1 cellular context compared by ENCODE assay signal in genomic region chr9:24625097-24625496, GRCh38.
TF ChIP-seq lines count a peak whose summit lies in the region.

No MANE protein-coding gene starts in this region.

TF ChIP-seq in GM23338, 12 proteins besides CTCF, POLR2A, EP300 and RAD21 (continued from another document):
- TF ChIP-seq ZNF462 (CRISPR knock-in tag; IDR thresholded peaks at IDR 0.05) = no peak
- TF ChIP-seq EZH2phosphoT487 (IDR thresholded peaks at IDR 0.05; ENCODE audit: unreplicated experiment) = no peak
- no peak for TF ChIP-seq JUNB (IDR thresholded peaks at IDR 0.05; ENCODE audit: unreplicated experiment)
- no peak for TF ChIP-seq ZNF114 (CRISPR knock-in tag; IDR thresholded peaks at IDR 0.05)
- TF ChIP-seq, protein P1, sequence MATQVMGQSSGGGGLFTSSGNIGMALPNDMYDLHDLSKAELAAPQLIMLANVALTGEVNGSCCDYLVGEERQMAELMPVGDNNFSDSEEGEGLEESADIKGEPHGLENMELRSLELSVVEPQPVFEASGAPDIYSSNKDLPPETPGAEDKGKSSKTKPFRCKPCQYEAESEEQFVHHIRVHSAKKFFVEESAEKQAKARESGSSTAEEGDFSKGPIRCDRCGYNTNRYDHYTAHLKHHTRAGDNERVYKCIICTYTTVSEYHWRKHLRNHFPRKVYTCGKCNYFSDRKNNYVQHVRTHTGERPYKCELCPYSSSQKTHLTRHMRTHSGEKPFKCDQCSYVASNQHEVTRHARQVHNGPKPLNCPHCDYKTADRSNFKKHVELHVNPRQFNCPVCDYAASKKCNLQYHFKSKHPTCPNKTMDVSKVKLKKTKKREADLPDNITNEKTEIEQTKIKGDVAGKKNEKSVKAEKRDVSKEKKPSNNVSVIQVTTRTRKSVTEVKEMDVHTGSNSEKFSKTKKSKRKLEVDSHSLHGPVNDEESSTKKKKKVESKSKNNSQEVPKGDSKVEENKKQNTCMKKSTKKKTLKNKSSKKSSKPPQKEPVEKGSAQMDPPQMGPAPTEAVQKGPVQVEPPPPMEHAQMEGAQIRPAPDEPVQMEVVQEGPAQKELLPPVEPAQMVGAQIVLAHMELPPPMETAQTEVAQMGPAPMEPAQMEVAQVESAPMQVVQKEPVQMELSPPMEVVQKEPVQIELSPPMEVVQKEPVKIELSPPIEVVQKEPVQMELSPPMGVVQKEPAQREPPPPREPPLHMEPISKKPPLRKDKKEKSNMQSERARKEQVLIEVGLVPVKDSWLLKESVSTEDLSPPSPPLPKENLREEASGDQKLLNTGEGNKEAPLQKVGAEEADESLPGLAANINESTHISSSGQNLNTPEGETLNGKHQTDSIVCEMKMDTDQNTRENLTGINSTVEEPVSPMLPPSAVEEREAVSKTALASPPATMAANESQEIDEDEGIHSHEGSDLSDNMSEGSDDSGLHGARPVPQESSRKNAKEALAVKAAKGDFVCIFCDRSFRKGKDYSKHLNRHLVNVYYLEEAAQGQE (IDR thresholded peaks at IDR 0.05; ENCODE audit: unreplicated experiment) = no peak
